In genomic region chr4:73440653-73441052, GRCh38 we compare ENCODE assay signal across 42 cellular contexts. TPM values are rescaled to one million over a fixed set of nuclear protein-coding genes. Genes with fewer than 3 reads are reported as not detected.
"Had no signal": no experiment of that assay in that cellular context is flagged by ENCODE, and none has a peak within 500 bp of the region (broad histone marks: within the 10 kb centered on the region; RNA-seq: fewer than 3 reads in every experiment).

No MANE protein-coding gene starts in this region.

- H3K4me1 Mint-ChIP-seq: activated CD4-positive, alpha-beta memory T cell treated with anti-CD3 and anti-CD28 coated beads, Interleukin-2, amount 10 ng/mL, durations not matched to agents 7 days and 5 days; activated CD4-positive, alpha-beta T cell treated with anti-CD3 and anti-CD28 coated beads for 36 hours; activated CD4-positive, alpha-beta T cell treated with anti-CD3 and anti-CD28 coated beads, Interleukin-2, amount 10 ng/mL, durations not matched to agents 7 days and 5 days; activated CD8-positive, alpha-beta memory T cell treated with anti-CD3 and anti-CD28 coated beads, Interleukin-2, amount 10 ng/mL, durations not matched to agents 7 days and 5 days; activated naive CD4-positive, alpha-beta T cell treated with anti-CD3 and anti-CD28 coated beads, Interleukin-2, amount 10 ng/mL, durations not matched to agents 7 days and 5 days; activated naive CD4-positive, alpha-beta T cell treated with anti-CD3 and anti-CD28 coated beads, Interleukin-2, amount 50 U/mL, for 24 hours; activated naive CD8-positive, alpha-beta T cell treated with anti-CD3 and anti-CD28 coated beads, Interleukin-2, amount 10 ng/mL, durations not matched to agents 7 days and 5 days; activated naive CD8-positive, alpha-beta T cell treated with anti-CD3 and anti-CD28 coated beads, Interleukin-2, amount 50 U/mL, for 24 hours; brain; central memory CD8-positive, alpha-beta T cell; WTC11 had no signal

- H3K27ac Mint-ChIP-seq: activated CD4-positive, alpha-beta memory T cell treated with anti-CD3 and anti-CD28 coated beads, Interleukin-2, amount 10 ng/mL, durations not matched to agents 7 days and 5 days; activated CD4-positive, alpha-beta T cell treated with anti-CD3 and anti-CD28 coated beads for 36 hours; activated CD4-positive, alpha-beta T cell treated with anti-CD3 and anti-CD28 coated beads, Interleukin-2, amount 10 ng/mL, durations not matched to agents 7 days and 5 days; activated CD8-positive, alpha-beta memory T cell treated with anti-CD3 and anti-CD28 coated beads, Interleukin-2, amount 10 ng/mL, durations not matched to agents 7 days and 5 days; activated CD8-positive, alpha-beta T cell treated with anti-CD3 and anti-CD28 coated beads, Interleukin-2, amount 10 ng/mL, durations not matched to agents 7 days and 5 days; activated naive CD4-positive, alpha-beta T cell treated with anti-CD3 and anti-CD28 coated beads, Interleukin-2, amount 10 ng/mL, durations not matched to agents 7 days and 5 days; activated naive CD4-positive, alpha-beta T cell treated with anti-CD3 and anti-CD28 coated beads, Interleukin-2, amount 50 U/mL, for 24 hours; activated naive CD8-positive, alpha-beta T cell; activated naive CD8-positive, alpha-beta T cell treated with anti-CD3 and anti-CD28 coated beads, Interleukin-2, amount 10 ng/mL, durations not matched to agents 7 days and 5 days; activated naive CD8-positive, alpha-beta T cell treated with anti-CD3 and anti-CD28 coated beads, Interleukin-2, amount 50 U/mL, for 24 hours; activated T-cell treated with anti-CD3 and anti-CD28 coated beads, Interleukin-2, amount 50 U/mL, for 24 hours; activated T-helper 2 cell treated with anti-CD3 and anti-CD28 coated beads, Interferon-gamma antibody, Interleukin-2, Interleukin-4, amounts not matched to agents 10 μg/mL and 5 μg/mL and 100 μg/mL, durations not matched to agents 14 hours and 24 hours and 36 hours; brain; T-helper 1 cell treated with Interleukin-12 subunit alpha and Interleukin-12 subunit beta and Interleukin-4 antibody, amounts not matched to agents 30 μg/mL and 1 μg/mL, for 36 hours; T-helper 2 cell treated with Interferon-gamma antibody and Interleukin-4, amounts not matched to agents 5 μg/mL and 100 μg/mL, for 36 hours; WTC11 had no signal

- H3K36me3 Mint-ChIP-seq: activated CD8-positive, alpha-beta memory T cell treated with anti-CD3 and anti-CD28 coated beads, Interleukin-2, amount 10 ng/mL, durations not matched to agents 7 days and 5 days; activated naive CD4-positive, alpha-beta T cell treated with anti-CD3 and anti-CD28 coated beads, Interleukin-2, amount 10 ng/mL, durations not matched to agents 7 days and 5 days; activated naive CD4-positive, alpha-beta T cell treated with anti-CD3 and anti-CD28 coated beads, Interleukin-2, amount 50 U/mL, for 24 hours; activated naive CD8-positive, alpha-beta T cell; activated naive CD8-positive, alpha-beta T cell treated with anti-CD3 and anti-CD28 coated beads, Interleukin-2, amount 10 ng/mL, durations not matched to agents 7 days and 5 days; brain; WTC11 had no signal

- H3K4me3 Mint-ChIP-seq: activated CD4-positive, alpha-beta memory T cell treated with anti-CD3 and anti-CD28 coated beads, Interleukin-2, amount 10 ng/mL, durations not matched to agents 7 days and 5 days; activated CD4-positive, alpha-beta T cell treated with anti-CD3 and anti-CD28 coated beads for 36 hours; activated CD4-positive, alpha-beta T cell treated with anti-CD3 and anti-CD28 coated beads, Interleukin-2, amount 10 ng/mL, durations not matched to agents 7 days and 5 days; activated CD8-positive, alpha-beta memory T cell treated with anti-CD3 and anti-CD28 coated beads, Interleukin-2, amount 10 ng/mL, durations not matched to agents 7 days and 5 days; activated CD8-positive, alpha-beta T cell treated with anti-CD3 and anti-CD28 coated beads, Interleukin-2, amount 10 ng/mL, durations not matched to agents 7 days and 5 days; activated naive CD4-positive, alpha-beta T cell treated with anti-CD3 and anti-CD28 coated beads, Interleukin-2, amount 10 ng/mL, durations not matched to agents 7 days and 5 days; activated naive CD4-positive, alpha-beta T cell treated with anti-CD3 and anti-CD28 coated beads, Interleukin-2, amount 50 U/mL, for 24 hours; activated naive CD8-positive, alpha-beta T cell; activated naive CD8-positive, alpha-beta T cell treated with anti-CD3 and anti-CD28 coated beads, Interleukin-2, amount 10 ng/mL, durations not matched to agents 7 days and 5 days; activated naive CD8-positive, alpha-beta T cell treated with anti-CD3 and anti-CD28 coated beads, Interleukin-2, amount 50 U/mL, for 24 hours; activated T-cell treated with anti-CD3 and anti-CD28 coated beads, Interleukin-2, amount 50 U/mL, for 24 hours; brain; central memory CD8-positive, alpha-beta T cell; T-helper 1 cell treated with Interleukin-12 subunit alpha and Interleukin-12 subunit beta and Interleukin-4 antibody, amounts not matched to agents 30 μg/mL and 1 μg/mL, for 36 hours; T-helper 2 cell treated with Interferon-gamma antibody and Interleukin-4, amounts not matched to agents 5 μg/mL and 100 μg/mL, for 36 hours; WTC11 had no signal

- H3K27me3 Mint-ChIP-seq: activated naive CD4-positive, alpha-beta T cell treated with anti-CD3 and anti-CD28 coated beads, Interleukin-2, amount 10 ng/mL, durations not matched to agents 7 days and 5 days; brain had no signal

- H3K36me3 ChIP-seq: ascending aorta, cardiac muscle cell, WERI-Rb-1 had no signal

- H3K27me3 ChIP-seq: ascending aorta, cardiac muscle cell had no signal

- ATAC-seq: activated CD4-positive, alpha-beta T cell treated with anti-CD3 and anti-CD28 coated beads for 36 hours; activated CD4-positive, CD25-positive, alpha-beta regulatory T cell treated with anti-CD3 and anti-CD28 coated beads, Interleukin-2, amount 50 U/mL, for 24 hours; activated CD8-positive, alpha-beta memory T cell treated with anti-CD3 and anti-CD28 coated beads, Interleukin-2, amount 10 ng/mL, durations not matched to agents 7 days and 5 days; activated CD8-positive, alpha-beta T cell treated with anti-CD3 and anti-CD28 coated beads, Interleukin-2, amount 10 ng/mL, durations not matched to agents 7 days and 5 days; activated naive CD8-positive, alpha-beta T cell treated with anti-CD3 and anti-CD28 coated beads, Interleukin-2, amount 50 U/mL, for 24 hours; WTC11 had no signal

- DNase-seq: activated CD4-positive, alpha-beta memory T cell treated with anti-CD3 and anti-CD28 coated beads, Interleukin-2, amount 10 ng/mL, durations not matched to agents 7 days and 5 days; activated CD4-positive, alpha-beta T cell treated with anti-CD3 and anti-CD28 coated beads for 1 hour; activated CD4-positive, alpha-beta T cell treated with anti-CD3 and anti-CD28 coated beads for 36 hours; activated CD4-positive, alpha-beta T cell treated with anti-CD3 and anti-CD28 coated beads for 48 hours; activated CD4-positive, alpha-beta T cell treated with anti-CD3 and anti-CD28 coated beads, Interleukin-2, amount 10 ng/mL, durations not matched to agents 7 days and 5 days; activated CD4-positive, alpha-beta T cell treated with anti-CD3 and anti-CD28 coated beads, Interleukin-2, amount 50 U/mL, for 48 hours; activated CD4-positive, CD25-positive, alpha-beta regulatory T cell; activated CD8-positive, alpha-beta memory T cell treated with anti-CD3 and anti-CD28 coated beads for 24 hours; activated CD8-positive, alpha-beta memory T cell treated with anti-CD3 and anti-CD28 coated beads, Interleukin-2, amount 10 ng/mL, durations not matched to agents 7 days and 5 days; activated CD8-positive, alpha-beta memory T cell treated with anti-CD3 and anti-CD28 coated beads, Interleukin-2, amount 50 U/mL, for 48 hours; activated CD8-positive, alpha-beta T cell treated with anti-CD3 and anti-CD28 coated beads, Interleukin-2, amount 10 ng/mL, durations not matched to agents 7 days and 5 days; activated effector memory CD4-positive, alpha-beta T cell treated with Interleukin-2 at 50 U/mL for 16 hours; activated gamma-delta T cell; activated naive CD4-positive, alpha-beta T cell treated with anti-CD3 and anti-CD28 coated beads, Interleukin-2, amount 10 ng/mL, durations not matched to agents 7 days and 5 days; activated naive CD4-positive, alpha-beta T cell treated with Interleukin-2 at 50 U/mL for 16 hours; activated naive CD8-positive, alpha-beta T cell treated with anti-CD3 and anti-CD28 coated beads, Interleukin-2, amount 10 ng/mL, durations not matched to agents 7 days and 5 days; activated naive CD8-positive, alpha-beta T cell treated with anti-CD3 and anti-CD28 coated beads, Interleukin-2, amount 50 U/mL, for 24 hours; activated T-cell treated with anti-CD3 and anti-CD28 coated beads, Interleukin-2, amount 50 U/mL, for 24 hours; activated T-cell treated with anti-CD3 and anti-CD28 coated beads, Interleukin-2, amount 50 U/mL, for 48 hours; amygdala; anterior cingulate cortex; caudate nucleus; cerebellar nuclear complex; T-helper 1 cell; T-helper 2 cell; T-helper 9 cell; WERI-Rb-1 had no signal

- H3K27ac ChIP-seq: ascending aorta, cardiac muscle cell, WERI-Rb-1 had no signal

- H3K4me3 ChIP-seq: ascending aorta, cardiac muscle cell had no signal

- H3K9me3 ChIP-seq: ascending aorta had no signal

- H3K9me3 Mint-ChIP-seq: activated CD4-positive, alpha-beta memory T cell treated with anti-CD3 and anti-CD28 coated beads, Interleukin-2, amount 10 ng/mL, durations not matched to agents 7 days and 5 days; activated CD4-positive, alpha-beta T cell treated with anti-CD3 and anti-CD28 coated beads, Interleukin-2, amount 10 ng/mL, durations not matched to agents 7 days and 5 days; activated naive CD4-positive, alpha-beta T cell treated with anti-CD3 and anti-CD28 coated beads, Interleukin-2, amount 10 ng/mL, durations not matched to agents 7 days and 5 days; activated naive CD4-positive, alpha-beta T cell treated with anti-CD3 and anti-CD28 coated beads, Interleukin-2, amount 50 U/mL, for 24 hours; activated naive CD8-positive, alpha-beta T cell treated with anti-CD3 and anti-CD28 coated beads, Interleukin-2, amount 10 ng/mL, durations not matched to agents 7 days and 5 days; activated naive CD8-positive, alpha-beta T cell treated with anti-CD3 and anti-CD28 coated beads, Interleukin-2, amount 50 U/mL, for 24 hours; activated T-cell treated with anti-CD3 and anti-CD28 coated beads, Interleukin-2, amount 50 U/mL, for 24 hours; activated T-helper 2 cell treated with anti-CD3 and anti-CD28 coated beads, Interferon-gamma antibody, Interleukin-2, Interleukin-4, amounts not matched to agents 10 μg/mL and 5 μg/mL and 100 μg/mL, durations not matched to agents 14 hours and 24 hours and 36 hours; brain; central memory CD8-positive, alpha-beta T cell; T-helper 1 cell treated with Interleukin-12 subunit alpha and Interleukin-12 subunit beta and Interleukin-4 antibody, amounts not matched to agents 30 μg/mL and 1 μg/mL, for 36 hours; T-helper 2 cell treated with Interferon-gamma antibody and Interleukin-4, amounts not matched to agents 5 μg/mL and 100 μg/mL, for 36 hours; WTC11 had no signal

- FAIRE-seq: bronchial epithelial cell, TTC549 had no signal

- H3K4me1 ChIP-seq: ascending aorta had no signal

RNA-seq across cellular contexts. Expression of gene AFP, which starts 4.6 kb away (rescaled TPM):
- total RNA-seq: activated CD4-positive, alpha-beta memory T cell treated with anti-CD3 and anti-CD28 coated beads, Interleukin-2, amount 10 ng/mL, durations not matched to agents 7 days and 5 days; activated CD4-positive, alpha-beta T cell treated with anti-CD3 and anti-CD28 coated beads for 36 hours; activated CD4-positive, alpha-beta T cell treated with anti-CD3 and anti-CD28 coated beads, Interleukin-2, amount 10 ng/mL, durations not matched to agents 7 days and 5 days; activated CD8-positive, alpha-beta memory T cell treated with anti-CD3 and anti-CD28 coated beads, Interleukin-2, amount 10 ng/mL, durations not matched to agents 7 days and 5 days; activated CD8-positive, alpha-beta T cell treated with anti-CD3 and anti-CD28 coated beads, Interleukin-2, amount 10 ng/mL, durations not matched to agents 7 days and 5 days; activated naive CD8-positive, alpha-beta T cell treated with anti-CD3 and anti-CD28 coated beads, Interleukin-2, amount 10 ng/mL, durations not matched to agents 7 days and 5 days; activated T-helper 2 cell treated with anti-CD3 and anti-CD28 coated beads, Interferon-gamma antibody, Interleukin-2, Interleukin-4, amounts not matched to agents 10 μg/mL and 5 μg/mL and 100 μg/mL, durations not matched to agents 14 hours and 24 hours and 36 hours; ascending aorta; bronchial epithelial cell; chondrocyte had no signal
- polyA plus RNA-seq: adipose tissue had no signal

RNA-seq across cellular contexts. Expression of gene ALB, which starts 36.6 kb away (rescaled TPM):
- total RNA-seq: activated CD4-positive, alpha-beta memory T cell treated with anti-CD3 and anti-CD28 coated beads, Interleukin-2, amount 10 ng/mL, durations not matched to agents 7 days and 5 days; activated CD4-positive, alpha-beta T cell treated with anti-CD3 and anti-CD28 coated beads for 36 hours; activated CD4-positive, alpha-beta T cell treated with anti-CD3 and anti-CD28 coated beads, Interleukin-2, amount 10 ng/mL, durations not matched to agents 7 days and 5 days; activated CD8-positive, alpha-beta memory T cell treated with anti-CD3 and anti-CD28 coated beads, Interleukin-2, amount 10 ng/mL, durations not matched to agents 7 days and 5 days; activated CD8-positive, alpha-beta T cell treated with anti-CD3 and anti-CD28 coated beads, Interleukin-2, amount 10 ng/mL, durations not matched to agents 7 days and 5 days; activated naive CD8-positive, alpha-beta T cell treated with anti-CD3 and anti-CD28 coated beads, Interleukin-2, amount 10 ng/mL, durations not matched to agents 7 days and 5 days; activated T-helper 2 cell treated with anti-CD3 and anti-CD28 coated beads, Interferon-gamma antibody, Interleukin-2, Interleukin-4, amounts not matched to agents 10 μg/mL and 5 μg/mL and 100 μg/mL, durations not matched to agents 14 hours and 24 hours and 36 hours; bronchial epithelial cell; chondrocyte had no signal

RNA-seq across cellular contexts. Expression of gene AFM, which starts 40.9 kb away (rescaled TPM):
- total RNA-seq: activated CD4-positive, alpha-beta memory T cell treated with anti-CD3 and anti-CD28 coated beads, Interleukin-2, amount 10 ng/mL, durations not matched to agents 7 days and 5 days; activated CD4-positive, alpha-beta T cell treated with anti-CD3 and anti-CD28 coated beads for 36 hours; activated CD4-positive, alpha-beta T cell treated with anti-CD3 and anti-CD28 coated beads, Interleukin-2, amount 10 ng/mL, durations not matched to agents 7 days and 5 days; activated CD8-positive, alpha-beta memory T cell treated with anti-CD3 and anti-CD28 coated beads, Interleukin-2, amount 10 ng/mL, durations not matched to agents 7 days and 5 days; activated CD8-positive, alpha-beta T cell treated with anti-CD3 and anti-CD28 coated beads, Interleukin-2, amount 10 ng/mL, durations not matched to agents 7 days and 5 days; activated naive CD8-positive, alpha-beta T cell treated with anti-CD3 and anti-CD28 coated beads, Interleukin-2, amount 10 ng/mL, durations not matched to agents 7 days and 5 days; activated T-helper 2 cell treated with anti-CD3 and anti-CD28 coated beads, Interferon-gamma antibody, Interleukin-2, Interleukin-4, amounts not matched to agents 10 μg/mL and 5 μg/mL and 100 μg/mL, durations not matched to agents 14 hours and 24 hours and 36 hours; ascending aorta; bronchial epithelial cell; cardiac muscle cell; chondrocyte; WTC11 had no signal
- polyA plus RNA-seq: adipose tissue had no signal
